8 cellular contexts compared by ENCODE assay signal in the genomic region with DNA sequence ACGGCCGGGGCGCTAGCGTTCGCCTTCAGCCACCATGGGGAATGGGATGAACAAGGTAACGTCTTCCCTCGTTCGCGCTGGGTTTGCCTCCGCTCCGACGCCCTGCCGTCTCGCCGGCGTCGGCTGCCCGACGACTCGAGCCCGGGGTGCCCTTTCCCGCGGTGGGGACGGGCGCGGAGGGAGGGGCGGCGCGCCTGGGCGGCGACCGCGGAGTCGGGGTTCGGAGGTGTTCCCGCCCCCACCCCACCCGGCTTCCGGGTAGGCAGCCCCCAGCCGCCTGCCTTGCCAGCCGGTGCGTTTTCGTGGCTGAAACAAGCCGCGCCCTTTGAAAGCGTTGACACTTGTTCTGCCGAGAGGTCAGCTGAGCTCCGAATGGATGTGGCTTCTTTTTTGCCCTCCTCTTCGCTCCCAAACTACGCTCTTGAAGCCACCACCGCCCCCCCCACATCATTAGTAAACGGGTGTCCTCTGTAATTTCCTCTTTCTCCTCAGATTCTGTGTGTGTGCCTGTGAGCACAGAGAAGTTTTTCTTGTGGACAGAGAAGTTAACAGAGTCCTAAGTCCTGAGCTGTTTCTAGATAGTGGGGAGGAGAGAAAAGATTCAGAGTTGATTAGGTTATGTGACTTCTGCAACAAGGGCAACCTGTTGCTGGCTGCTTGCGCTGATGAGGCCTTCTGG. TPM values are rescaled to one million over a fixed set of nuclear protein-coding genes. Genes with fewer than 3 reads are reported as not detected.
DNase-seq lines count a peak whose midpoint lies in the region; FAIRE-seq and TF ChIP-seq lines count a peak whose summit lies in the region.

No MANE protein-coding gene starts in this region.

- peak; percentile 48 for DNase-seq in ELF-1 (ENCODE audit: low read depth, low spot score)
- DNase-seq in H7, result peak; percentile 87
- DNase-seq in NB4 (ENCODE audit: low read depth), result peak; percentile 91
- DNase-seq in activated naive CD4-positive, alpha-beta T cell treated with anti-CD3 and anti-CD28 coated beads, Interleukin-2, amount 50 U/mL, for 16 hours, result peak; percentile 71
- DNase-seq in right atrium auricular region (ENCODE audit: low spot score), result peak; percentile 75
- no peak for DNase-seq in skeletal muscle cell (ENCODE audit: low read depth)
- DNase-seq in frontal cortex (ENCODE audit: low spot score in 2 of 2), result no peak
- no peak for DNase-seq in NCI-H2171 (lab: John Stamatoyannopoulos, UW)

- TF ChIP-seq POLR2A in NB4 (IDR thresholded peaks at IDR 0.05; ENCODE audit: extremely low read depth, insufficient read length), result no peak

- H3K27ac ChIP-seq in right atrium auricular region, result peak overlapping the region; percentile 95

- peaks cover 0 to 31% of the 10 kb centered on the region in 2 donors for H3K4me1 ChIP-seq in right atrium auricular region

- H3K27me3 ChIP-seq in H7 (ENCODE audit: control insufficient read depth, insufficient read depth, low read length) (no peaks in the 10 kb centered on the region), right atrium auricular region (no peaks in the 10 kb centered on the region)

- H3K4me3 ChIP-seq in H7 (ENCODE audit: insufficient read depth, low read depth, low read length) (peak overlapping the region; percentile 73), NB4 (ENCODE audit: low read depth, low read length) (peak overlapping the region; percentile 67), right atrium auricular region (peak overlapping the region; percentile 65 to 70), skeletal muscle cell (ENCODE audit: low read depth, low read length) (peak overlapping the region; percentile 68)

- no peak for FAIRE-seq in frontal cortex (lab: Jason Lieb, UNC)

- H3K36me3 ChIP-seq in H7 (replicated peaks; ENCODE audit: control insufficient read depth, insufficient read depth, low read length), result no peaks in the 10 kb centered on the region
- no peaks in the 10 kb centered on the region for H3K36me3 ChIP-seq in right atrium auricular region

- TF ChIP-seq CTCF in NB4 (IDR thresholded peaks at IDR 0.05; ENCODE audit: low read depth, low read length) (no peak), right atrium auricular region (IDR thresholded peaks at IDR 0.05) (no peak)

- no peaks in the 10 kb centered on the region for H3K9me3 ChIP-seq in right atrium auricular region

RNA-seq across cellular contexts. Expression of a gene that starts 0.4 kb away (rescaled TPM):
- total RNA-seq in H7 (2014; rRNA removed; shearing (Covaris generic)), result 30.7 and 42.1 TPM in 2 replicates
- total RNA-seq in right atrium auricular region (10 to 100 TPM; 45.1 to 54.1 TPM), frontal cortex (14.7 TPM)

Comparison
In these comparisons a context has a peak if more than half of its experiments do, and no peak if none do; other contexts are left out.
1. DNase-seq: peak in ELF-1 (single experiment), H7 (single experiment), NB4 (single experiment), activated naive CD4-positive, alpha-beta T cell treated with anti-CD3 and anti-CD28 coated beads, Interleukin-2, amount 50 U/mL, for 16 hours (single experiment) and right atrium auricular region (single experiment); none in skeletal muscle cell (single experiment), frontal cortex (0 of 2) and NCI-H2171 (single experiment).
2. Peak in every context shown above with its lines, with median percentiles within 50 percentile points of each other: H3K4me3 ChIP-seq.